In genomic region chrX:71096702-71097032, GRCh38 we compare ENCODE assay signal across 8 cellular contexts. TPM values are rescaled to one million over a fixed set of nuclear protein-coding genes. Genes with fewer than 3 reads are reported as not detected.
DNase-seq lines count a peak whose midpoint lies in the region; ATAC-seq and TF ChIP-seq lines count a peak whose summit lies in the region.

No MANE protein-coding gene starts in this region.

- H3K27me3 Mint-ChIP-seq in activated T-helper 17 cell treated with anti-CD3 and anti-CD28 coated beads, Interleukin-2, amount 50 U/mL, for 72 hours = no peaks in the 10 kb centered on the region
- H3K27me3 Mint-ChIP-seq in stimulated activated memory B cell treated with anti-CD40 and anti-IgM and Interleukin-4, amounts not matched to agents 10 μg/mL and 1 μg/mL and 100 μg/mL, for 72 hours = no peaks in the 10 kb centered on the region

- no peak overlapping the region for H3K27ac Mint-ChIP-seq in activated T-helper 17 cell treated with anti-CD3 and anti-CD28 coated beads, Interleukin-2, amount 50 U/mL, for 72 hours
- peak overlapping the region; percentile 98 for H3K27ac Mint-ChIP-seq in stimulated activated memory B cell treated with anti-CD40 and anti-IgM and Interleukin-4, amounts not matched to agents 10 μg/mL and 1 μg/mL and 100 μg/mL, for 72 hours

- H3K27me3 ChIP-seq in iPS-18a (ENCODE audit: control insufficient read depth, insufficient read depth, low read length) = peaks cover 14% of the 10 kb centered on the region

- CTCF ChIA-PET in HEK293 (lab: Yijun Ruan, JAX) = no interaction called here
- CTCF ChIA-PET in HEK293T (lab: Yijun Ruan, JAX) = no interaction called here

- peak overlapping the region; percentile 34; the same call in 1 of the 2 replicates for H3K27ac ChIP-seq in HEK293 (ENCODE audit: extremely low read depth, low read depth, low read length)
- no peak overlapping the region for H3K27ac ChIP-seq in iPS-18a (ENCODE audit: low read length)

- peak overlapping the region; percentile 44 for H3K4me3 ChIP-seq in HEK293 (ENCODE audit: low read depth, low read length)
- H3K4me3 ChIP-seq in iPS-18a (ENCODE audit: low read length) = peak overlapping the region; percentile 82

- peaks cover 11% of the 10 kb centered on the region for H3K36me3 Mint-ChIP-seq in activated T-helper 17 cell treated with anti-CD3 and anti-CD28 coated beads, Interleukin-2, amount 50 U/mL, for 72 hours (ENCODE audit: low read depth)
- H3K36me3 Mint-ChIP-seq in stimulated activated memory B cell treated with anti-CD40 and anti-IgM and Interleukin-4, amounts not matched to agents 10 μg/mL and 1 μg/mL and 100 μg/mL, for 72 hours = no peaks in the 10 kb centered on the region

- POLR2A ChIA-PET in HEK293 (lab: Yijun Ruan, JAX) = interaction anchor here (0.5 to 1.2 kb wide), 3 partner anchors 11 to 21 kb away, joined by 3 to 9 read pairs (median 3); partner anchors contain the start of gene MED12
- POLR2A ChIA-PET in HEK293T (lab: Yijun Ruan, JAX) = interaction anchor here (0.5 kb wide), 1 partner anchor 110 kb away, joined by 3 read pairs; no protein-coding TSS in a partner anchor

- H3K4me3 Mint-ChIP-seq in activated T-helper 17 cell treated with anti-CD3 and anti-CD28 coated beads, Interleukin-2, amount 50 U/mL, for 72 hours = peak overlapping the region; percentile 94
- H3K4me3 Mint-ChIP-seq in stimulated activated memory B cell treated with anti-CD40 and anti-IgM and Interleukin-4, amounts not matched to agents 10 μg/mL and 1 μg/mL and 100 μg/mL, for 72 hours = peak overlapping the region; percentile 99

- peaks cover 0 to 12% of the 10 kb centered on the region in 2 experiments; a peak in 1 of 3 replicates for H3K36me3 ChIP-seq in HEK293 (ENCODE audit: control insufficient read depth in 2 of 2, insufficient read depth in 1 of 2, low read length in 2 of 2)
- H3K36me3 ChIP-seq in iPS-18a (ENCODE audit: control insufficient read depth, low read depth, low read length) = no peaks in the 10 kb centered on the region

- H3K9me3 Mint-ChIP-seq in activated T-helper 17 cell treated with anti-CD3 and anti-CD28 coated beads, Interleukin-2, amount 50 U/mL, for 72 hours = no peaks in the 10 kb centered on the region
- H3K9me3 Mint-ChIP-seq in stimulated activated memory B cell treated with anti-CD40 and anti-IgM and Interleukin-4, amounts not matched to agents 10 μg/mL and 1 μg/mL and 100 μg/mL, for 72 hours = no peaks in the 10 kb centered on the region

- no peak for ATAC-seq in activated T-helper 17 cell treated with anti-CD3 and anti-CD28 coated beads, Interleukin-2, amount 50 U/mL, for 72 hours (replicated peaks)
- no peak for ATAC-seq in stimulated activated memory B cell treated with anti-CD40 and anti-IgM and Interleukin-4, amounts not matched to agents 10 μg/mL and 1 μg/mL and 100 μg/mL, for 72 hours
- ATAC-seq in GM18873 (IDR thresholded peaks at IDR 0.05; ENCODE audit: low FRiP score, unreplicated experiment) = no peak

- peaks cover 5% of the 10 kb centered on the region for H3K4me1 Mint-ChIP-seq in activated T-helper 17 cell treated with anti-CD3 and anti-CD28 coated beads, Interleukin-2, amount 50 U/mL, for 72 hours
- peaks cover 33% of the 10 kb centered on the region for H3K4me1 Mint-ChIP-seq in stimulated activated memory B cell treated with anti-CD40 and anti-IgM and Interleukin-4, amounts not matched to agents 10 μg/mL and 1 μg/mL and 100 μg/mL, for 72 hours

- DNase-seq in HEK293T (ENCODE audit: extremely low spot score) (no peak), activated gamma-delta T cell (lab: John Stamatoyannopoulos, UW) (no peak)
- no peak for DNase-seq in NK-92 treated with Interleukin-12 subunit alpha and Interleukin-12 subunit beta, amount 100 ng/mL, for 24 hours (lab: John Stamatoyannopoulos, UW)

- H3K9me3 ChIP-seq in HEK293 (ENCODE audit: control insufficient read depth, insufficient read depth, low read depth, low read length) (no peaks in the 10 kb centered on the region), iPS-18a (ENCODE audit: control insufficient read depth, low read depth, low read length) (no peaks in the 10 kb centered on the region)

- H3K4me1 ChIP-seq in HEK293 (ENCODE audit: control insufficient read depth, insufficient read depth, low read length) (peaks cover 3% of the 10 kb centered on the region; the same call in 1 of the 2 replicates), iPS-18a (ENCODE audit: control insufficient read depth, low read depth, low read length) (peaks cover 7% of the 10 kb centered on the region)

- H3K9ac ChIP-seq in iPS-18a (ENCODE audit: low read length) = peak overlapping the region; percentile 37

- TF ChIP-seq CTCF in HEK293 (tag by site-specific recombination; IDR thresholded peaks at IDR 0.05) = no peak

TF ChIP-seq in HEK293, 187 proteins besides CTCF, POLR2A, EP300 and RAD21:
- TF ChIP-seq ZNF335 (tag by site-specific recombination; conservative IDR thresholded peaks at IDR 0.05) (peak; percentile 76), ZNF580 (tag by site-specific recombination; IDR thresholded peaks at IDR 0.05) (no peak), ZBTB20 (tag by site-specific recombination; IDR thresholded peaks at IDR 0.05) (0 out of 2 replicates have a peak, but pooled peaks have one; percentile 43)
TF ChIP-seq in HEK293: peak in this region for 2.

TF ChIP-seq in HEK293T, 16 proteins besides CTCF, POLR2A, EP300 and RAD21:
- TF ChIP-seq NFRKB (IDR thresholded peaks at IDR 0.05) (no peak), ARNT (IDR thresholded peaks at IDR 0.05) (no peak), BHLHE40 (IDR thresholded peaks at IDR 0.05; ENCODE audit: borderline replicate concordance) (no peak), FOXA1 (IDR thresholded peaks at IDR 0.05) (no peak), ELF4 (IDR thresholded peaks at IDR 0.05) (no peak), TARDBP (IDR thresholded peaks at IDR 0.05) (no peak)
TF ChIP-seq in HEK293T: peak in this region for 0.

RNA-seq across cellular contexts. Expression of gene FOXO4, which starts 1.0 kb away (rescaled TPM):
- total RNA-seq in activated T-helper 17 cell treated with anti-CD3 and anti-CD28 coated beads, Interleukin-2, amount 50 U/mL, for 72 hours = 10 to 100 TPM; 11.2 to 39.0 TPM

RNA-seq across cellular contexts. Expression of gene CXorf65, which starts 9.9 kb away (rescaled TPM):
- total RNA-seq in activated T-helper 17 cell treated with anti-CD3 and anti-CD28 coated beads, Interleukin-2, amount 50 U/mL, for 72 hours = 10 to 100 TPM; 15.1 to 36.4 TPM

RNA-seq across cellular contexts. Expression of gene IL2RG, which starts 14.7 kb away (rescaled TPM):
- total RNA-seq in activated T-helper 17 cell treated with anti-CD3 and anti-CD28 coated beads, Interleukin-2, amount 50 U/mL, for 72 hours = 100 to 1,000 TPM; 317 to 698 TPM

RNA-seq across cellular contexts. Expression of gene MED12, which starts 21.7 kb away (rescaled TPM):
- 100 to 1,000 TPM in 1 of 2 donors, 10 to 100 TPM in 1; 46.2 to 144 TPM for total RNA-seq in activated T-helper 17 cell treated with anti-CD3 and anti-CD28 coated beads, Interleukin-2, amount 50 U/mL, for 72 hours

RNA-seq across cellular contexts. Expression of gene SNX12, which starts 28.5 kb away (rescaled TPM):
- 10 to 100 TPM; 47.2 to 49.0 TPM for total RNA-seq in activated T-helper 17 cell treated with anti-CD3 and anti-CD28 coated beads, Interleukin-2, amount 50 U/mL, for 72 hours
